17 cellular contexts compared by ENCODE assay signal in the genomic region with DNA sequence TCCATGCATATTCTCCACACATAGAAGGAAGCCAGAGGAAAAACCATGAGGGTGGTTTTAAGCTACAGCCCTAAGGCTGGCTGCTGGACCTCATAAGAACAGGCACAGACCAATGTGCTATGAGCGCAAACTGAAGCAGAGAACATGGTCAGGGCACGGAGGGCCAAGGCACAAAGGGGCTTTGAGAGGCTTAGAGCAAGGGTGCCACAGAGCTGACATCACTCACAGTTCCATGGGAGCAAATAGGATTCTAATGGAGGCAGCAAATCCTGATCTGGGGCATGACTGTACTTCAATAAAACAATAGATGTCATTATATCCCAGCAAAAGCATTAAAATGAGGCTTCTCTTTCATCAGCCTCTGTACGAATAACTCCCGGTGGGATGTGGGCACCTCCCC.
DNase-seq lines count a peak whose midpoint lies in the region; ATAC-seq lines count a peak whose summit lies in the region.
"Had no signal": no experiment of that assay in that cellular context is flagged by ENCODE, and none has a peak within 500 bp of the region (broad histone marks: within the 10 kb centered on the region; RNA-seq: fewer than 3 reads in every experiment).

No MANE protein-coding gene starts in this region.

- H3K4me3 ChIP-seq in BLaER1 treated with 17β-estradiol and CSF1 and Interleukin-3, amounts not matched to agents 10 nM and 100 nM, result peak overlapping the region in 2 of 10 experiments; percentile 48 to 54; a peak in 4 of 20 replicates
- no peak overlapping the region for H3K4me3 ChIP-seq in trophoblast cell (ENCODE audit: low read depth, low read length)

- no peak overlapping the region for H3K18ac ChIP-seq in trophoblast cell (ENCODE audit: low read length)

- peak; percentile 46 for ATAC-seq in sciatic nerve
- ATAC-seq: HCT116 had no signal

- H4K91ac ChIP-seq in trophoblast cell (ENCODE audit: low read depth, low read length), result no peak overlapping the region

- H4K12ac ChIP-seq in trophoblast cell (ENCODE audit: low read depth, low read length), result no peak overlapping the region

- no peaks in the 10 kb centered on the region for H3K27me3 ChIP-seq in BLaER1 treated with 17β-estradiol and CSF1 and Interleukin-3, amounts not matched to agents 10 nM and 100 nM
- H3K27me3 ChIP-seq in layer of hippocampus (ENCODE audit: control insufficient read depth, insufficient read depth, low read length), result no peaks in the 10 kb centered on the region
- no peaks in the 10 kb centered on the region for H3K27me3 ChIP-seq in trophoblast cell (ENCODE audit: insufficient read depth, low read length)

- no peak overlapping the region for H2BK120ac ChIP-seq in trophoblast cell (ENCODE audit: insufficient read depth, low read length, poor library complexity)

- no peak overlapping the region for H3K14ac ChIP-seq in trophoblast cell (ENCODE audit: low read length)

- H2AFZ ChIP-seq in trophoblast cell (ENCODE audit: insufficient read depth, low read length, poor library complexity), result no peak overlapping the region

- no peak overlapping the region for H3K4ac ChIP-seq in trophoblast cell (ENCODE audit: low read depth, low read length)

- no peak overlapping the region for H2BK12ac ChIP-seq in trophoblast cell (ENCODE audit: low read length)

- H3K23ac ChIP-seq in trophoblast cell (ENCODE audit: low read length), result no peak overlapping the region

- H4K8ac ChIP-seq in trophoblast cell (ENCODE audit: low read depth, low read length), result no peak overlapping the region

- intact Hi-C loops in sciatic nerve (cut with DNase I), result loop anchor here (10.0 kb wide), 1 partner anchor 679 kb away; no protein-coding TSS in a partner anchor

- H2AK5ac ChIP-seq in trophoblast cell (ENCODE audit: low read length), result no peak overlapping the region

- no peak overlapping the region for H2BK5ac ChIP-seq in trophoblast cell (ENCODE audit: low read depth, low read length, poor library complexity)

- peaks cover 0 to 10% (median 3%) of the 10 kb centered on the region in 11 experiments; a peak in 11 of 22 replicates for H3K9me3 ChIP-seq in BLaER1 treated with 17β-estradiol and CSF1 and Interleukin-3, amounts not matched to agents 10 nM and 100 nM (replicated peaks in 1 of 11)
- H3K9me3 ChIP-seq in trophoblast cell (ENCODE audit: insufficient read depth, low read depth, low read length), result peaks cover 4% of the 10 kb centered on the region

- H4K20me1 ChIP-seq in BLaER1 treated with 17β-estradiol and CSF1 and Interleukin-3, amounts not matched to agents 10 nM and 100 nM, result no peaks in the 10 kb centered on the region

- no peaks in the 10 kb centered on the region for H3K79me1 ChIP-seq in trophoblast cell (ENCODE audit: low read length)

- no peaks in the 10 kb centered on the region for H3K79me2 ChIP-seq in trophoblast cell (ENCODE audit: control insufficient read depth, insufficient read depth, low read length, poor library complexity)

- no peak overlapping the region for H3K27ac ChIP-seq in BLaER1 treated with 17β-estradiol and CSF1 and Interleukin-3, amounts not matched to agents 10 nM and 100 nM
- H3K27ac ChIP-seq in cingulate gyrus (ENCODE audit: low read depth, low read length) (peak overlapping the region; percentile 92), layer of hippocampus (ENCODE audit: low read depth, low read length) (peak overlapping the region; percentile 82), trophoblast cell (ENCODE audit: low read depth, low read length) (no peak overlapping the region)
- H3K27ac ChIP-seq: RWPE1 had no signal

- no peaks in the 10 kb centered on the region for H3K36me3 ChIP-seq in BLaER1 treated with 17β-estradiol and CSF1 and Interleukin-3, amounts not matched to agents 10 nM and 100 nM
- no peaks in the 10 kb centered on the region for H3K36me3 ChIP-seq in trophoblast cell (ENCODE audit: control insufficient read depth in 1 of 2, insufficient read depth in 2 of 2, low read length in 2 of 2)

- H3K9ac ChIP-seq in BLaER1 treated with 17β-estradiol and CSF1 and Interleukin-3, amounts not matched to agents 10 nM and 100 nM, result peak overlapping the region in 1 of 11 experiments; percentile 22; a peak in 1 of 22 replicates
- no peak overlapping the region for H3K9ac ChIP-seq in trophoblast cell (ENCODE audit: low read length)

- H3K4me2 ChIP-seq in BLaER1 treated with 17β-estradiol and CSF1 and Interleukin-3, amounts not matched to agents 10 nM and 100 nM, result peak overlapping the region in 8 of 11 experiments; percentile 35 to 85 (median 74); a peak in 15 of 22 replicates
- no peak overlapping the region for H3K4me2 ChIP-seq in trophoblast cell (ENCODE audit: low read length)

- no peak for DNase-seq in sciatic nerve (ENCODE audit: low spot score)
- no peak for DNase-seq in trophoblast cell
- DNase-seq in AG08395 (ENCODE audit: low spot score), result no peak
- DNase-seq in stimulated activated CD4-positive, alpha-beta T cell treated with anti-CD3 and anti-CD28 coated beads, Interleukin-4, amount 100 ng/mL, for 24 hours, result no peak
- DNase-seq in SIG-M5 treated with dmso at 0.1 percent for 504 hours (lab: John Stamatoyannopoulos, UW; ENCODE audit: unreplicated experiment), result no peak
- DNase-seq: CD4-positive, alpha-beta T cell; DMS79 treated with DMSO at 0.1 percent for 48 hours; GDM1; NCI-H1048; NCI-H226; NCI-H526; OCI-M1 had no signal

- no CpG with 5 or more reads among the region's 4 CpGs for WGBS in trophoblast cell (ENCODE audit: extremely low coverage, insufficient coverage, insufficient read length)

- peaks cover 11 to 80% (median 68%) of the 10 kb centered on the region in 10 experiments for H3K4me1 ChIP-seq in BLaER1 treated with 17β-estradiol and CSF1 and Interleukin-3, amounts not matched to agents 10 nM and 100 nM
- no peaks in the 10 kb centered on the region for H3K4me1 ChIP-seq in trophoblast cell (ENCODE audit: control insufficient read depth in 1 of 2, insufficient read depth in 2 of 2, low read length in 2 of 2)

Comparison
In these comparisons a context has a peak if more than half of its experiments do, and no peak if none do; other contexts are left out.
1. H3K27ac ChIP-seq: peak in cingulate gyrus (single experiment) and layer of hippocampus (single experiment); none in BLaER1 treated with 17β-estradiol and CSF1 and Interleukin-3, amounts not matched to agents 10 nM and 100 nM (0 of 11) and trophoblast cell (single experiment).